Comparison of ENCODE assay signal across 1 cellular context in the genomic region with DNA sequence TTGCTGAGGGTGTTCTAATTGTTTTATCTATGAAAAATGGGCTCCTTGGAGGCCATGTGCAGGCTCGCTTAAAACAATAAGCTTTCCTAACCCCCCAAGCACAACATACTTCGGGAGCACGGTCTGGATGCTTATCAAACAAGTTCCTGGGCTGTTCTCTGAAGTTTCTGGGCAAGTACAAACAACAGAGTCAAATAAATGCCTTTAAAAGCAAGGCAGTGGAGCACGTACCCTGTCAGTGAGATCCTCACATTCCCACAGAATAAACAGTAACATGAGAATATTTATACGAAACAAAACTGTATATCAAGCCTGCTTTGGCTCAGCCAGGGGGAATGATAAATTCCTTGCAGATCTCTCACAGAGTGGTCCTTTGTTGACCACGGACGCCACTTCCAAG.
TF ChIP-seq lines count a peak whose summit lies in the region.

No MANE protein-coding gene starts in this region.

TF ChIP-seq in HEK293, 187 proteins besides CTCF, POLR2A, EP300 and RAD21 (continued from another document and continues in another):
- TF ChIP-seq, protein P1, sequence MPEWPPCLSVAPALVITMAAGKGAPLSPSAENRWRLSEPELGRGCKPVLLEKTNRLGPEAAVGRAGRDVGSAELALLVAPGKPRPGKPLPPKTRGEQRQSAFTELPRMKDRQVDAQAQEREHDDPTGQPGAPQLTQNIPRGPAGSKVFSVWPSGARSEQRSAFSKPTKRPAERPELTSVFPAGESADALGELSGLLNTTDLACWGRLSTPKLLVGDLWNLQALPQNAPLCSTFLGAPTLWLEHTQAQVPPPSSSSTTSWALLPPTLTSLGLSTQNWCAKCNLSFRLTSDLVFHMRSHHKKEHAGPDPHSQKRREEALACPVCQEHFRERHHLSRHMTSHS (tag by site-specific recombination; IDR thresholded peaks at IDR 0.05): no peak
- peak; percentile 33; the same call in 1 of the 2 replicates for TF ChIP-seq TCF7L2 (IDR thresholded peaks at IDR 0.05; ENCODE audit: borderline replicate concordance, low read depth, low read length)
- TF ChIP-seq, protein P2, sequence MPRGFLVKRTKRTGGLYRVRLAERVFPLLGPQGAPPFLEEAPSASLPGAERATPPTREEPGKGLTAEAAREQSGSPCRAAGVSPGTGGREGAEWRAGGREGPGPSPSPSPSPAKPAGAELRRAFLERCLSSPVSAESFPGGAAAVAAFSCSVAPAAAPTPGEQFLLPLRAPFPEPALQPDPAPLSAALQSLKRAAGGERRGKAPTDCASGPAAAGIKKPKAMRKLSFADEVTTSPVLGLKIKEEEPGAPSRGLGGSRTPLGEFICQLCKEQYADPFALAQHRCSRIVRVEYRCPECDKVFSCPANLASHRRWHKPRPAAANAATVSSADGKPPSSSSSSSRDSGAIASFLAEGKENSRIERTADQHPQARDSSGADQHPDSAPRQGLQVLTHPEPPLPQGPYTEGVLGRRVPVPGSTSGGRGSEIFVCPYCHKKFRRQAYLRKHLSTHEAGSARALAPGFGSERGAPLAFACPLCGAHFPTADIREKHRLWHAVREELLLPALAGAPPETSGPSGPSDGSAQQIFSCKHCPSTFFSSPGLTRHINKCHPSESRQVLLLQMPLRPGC (tag by site-specific recombination; IDR thresholded peaks at IDR 0.05): no peak
- TF ChIP-seq ZNF747 (tag by site-specific recombination; IDR thresholded peaks at IDR 0.05): no peak
- TF ChIP-seq ZNF558 (tag by site-specific recombination; IDR thresholded peaks at IDR 0.05): no peak
- no peak for TF ChIP-seq HOXC10 (CRISPR knock-in tag; IDR thresholded peaks at IDR 0.05)
- TF ChIP-seq, protein P3, sequence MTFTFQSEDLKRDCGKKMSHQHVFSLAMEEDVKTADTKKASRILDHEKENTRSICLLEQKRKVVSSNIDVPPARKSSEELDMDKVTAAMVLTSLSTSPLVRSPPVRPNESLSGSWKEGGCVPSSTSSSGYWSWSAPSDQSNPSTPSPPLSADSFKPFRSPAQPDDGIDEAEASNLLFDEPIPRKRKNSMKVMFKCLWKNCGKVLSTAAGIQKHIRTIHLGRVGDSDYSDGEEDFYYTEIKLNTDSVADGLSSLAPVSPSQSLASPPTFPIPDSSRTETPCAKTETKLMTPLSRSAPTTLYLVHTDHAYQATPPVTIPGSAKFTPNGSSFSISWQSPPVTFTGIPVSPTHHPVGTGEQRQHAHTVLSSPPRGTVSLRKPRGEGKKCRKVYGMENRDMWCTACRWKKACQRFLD (tag by site-specific recombination; IDR thresholded peaks at IDR 0.05): no peak
- TF ChIP-seq BCL11B (tag by site-specific recombination; IDR thresholded peaks at IDR 0.05; ENCODE audit: low read depth): no peak
- TF ChIP-seq, protein P4, sequence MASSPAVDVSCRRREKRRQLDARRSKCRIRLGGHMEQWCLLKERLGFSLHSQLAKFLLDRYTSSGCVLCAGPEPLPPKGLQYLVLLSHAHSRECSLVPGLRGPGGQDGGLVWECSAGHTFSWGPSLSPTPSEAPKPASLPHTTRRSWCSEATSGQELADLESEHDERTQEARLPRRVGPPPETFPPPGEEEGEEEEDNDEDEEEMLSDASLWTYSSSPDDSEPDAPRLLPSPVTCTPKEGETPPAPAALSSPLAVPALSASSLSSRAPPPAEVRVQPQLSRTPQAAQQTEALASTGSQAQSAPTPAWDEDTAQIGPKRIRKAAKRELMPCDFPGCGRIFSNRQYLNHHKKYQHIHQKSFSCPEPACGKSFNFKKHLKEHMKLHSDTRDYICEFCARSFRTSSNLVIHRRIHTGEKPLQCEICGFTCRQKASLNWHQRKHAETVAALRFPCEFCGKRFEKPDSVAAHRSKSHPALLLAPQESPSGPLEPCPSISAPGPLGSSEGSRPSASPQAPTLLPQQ (tag by site-specific recombination; IDR thresholded peaks at IDR 0.05): no peak
- peak; percentile 40; the same call in 1 of the 2 replicates for TF ChIP-seq ZXDB (tag by site-specific recombination; IDR thresholded peaks at IDR 0.05)
- TF ChIP-seq MZF1 (tag by site-specific recombination; IDR thresholded peaks at IDR 0.05; ENCODE audit: borderline replicate concordance): peak; percentile 56; the same call in 1 of the 2 replicates
- TF ChIP-seq, protein P5, sequence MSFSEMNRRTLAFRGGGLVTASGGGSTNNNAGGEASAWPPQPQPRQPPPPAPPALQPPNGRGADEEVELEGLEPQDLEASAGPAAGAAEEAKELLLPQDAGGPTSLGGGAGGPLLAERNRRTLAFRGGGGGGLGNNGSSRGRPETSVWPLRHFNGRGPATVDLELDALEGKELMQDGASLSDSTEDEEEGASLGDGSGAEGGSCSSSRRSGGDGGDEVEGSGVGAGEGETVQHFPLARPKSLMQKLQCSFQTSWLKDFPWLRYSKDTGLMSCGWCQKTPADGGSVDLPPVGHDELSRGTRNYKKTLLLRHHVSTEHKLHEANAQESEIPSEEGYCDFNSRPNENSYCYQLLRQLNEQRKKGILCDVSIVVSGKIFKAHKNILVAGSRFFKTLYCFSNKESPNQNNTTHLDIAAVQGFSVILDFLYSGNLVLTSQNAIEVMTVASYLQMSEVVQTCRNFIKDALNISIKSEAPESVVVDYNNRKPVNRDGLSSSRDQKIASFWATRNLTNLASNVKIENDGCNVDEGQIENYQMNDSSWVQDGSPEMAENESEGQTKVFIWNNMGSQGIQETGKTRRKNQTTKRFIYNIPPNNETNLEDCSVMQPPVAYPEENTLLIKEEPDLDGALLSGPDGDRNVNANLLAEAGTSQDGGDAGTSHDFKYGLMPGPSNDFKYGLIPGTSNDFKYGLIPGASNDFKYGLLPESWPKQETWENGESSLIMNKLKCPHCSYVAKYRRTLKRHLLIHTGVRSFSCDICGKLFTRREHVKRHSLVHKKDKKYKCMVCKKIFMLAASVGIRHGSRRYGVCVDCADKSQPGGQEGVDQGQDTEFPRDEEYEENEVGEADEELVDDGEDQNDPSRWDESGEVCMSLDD (tag by site-specific recombination; IDR thresholded peaks at IDR 0.05): no peak
- TF ChIP-seq ZBTB17 (tag by site-specific recombination; IDR thresholded peaks at IDR 0.05): 0 out of 2 replicates have a peak, but pooled peaks have one; percentile 14
- TF ChIP-seq, protein P6, sequence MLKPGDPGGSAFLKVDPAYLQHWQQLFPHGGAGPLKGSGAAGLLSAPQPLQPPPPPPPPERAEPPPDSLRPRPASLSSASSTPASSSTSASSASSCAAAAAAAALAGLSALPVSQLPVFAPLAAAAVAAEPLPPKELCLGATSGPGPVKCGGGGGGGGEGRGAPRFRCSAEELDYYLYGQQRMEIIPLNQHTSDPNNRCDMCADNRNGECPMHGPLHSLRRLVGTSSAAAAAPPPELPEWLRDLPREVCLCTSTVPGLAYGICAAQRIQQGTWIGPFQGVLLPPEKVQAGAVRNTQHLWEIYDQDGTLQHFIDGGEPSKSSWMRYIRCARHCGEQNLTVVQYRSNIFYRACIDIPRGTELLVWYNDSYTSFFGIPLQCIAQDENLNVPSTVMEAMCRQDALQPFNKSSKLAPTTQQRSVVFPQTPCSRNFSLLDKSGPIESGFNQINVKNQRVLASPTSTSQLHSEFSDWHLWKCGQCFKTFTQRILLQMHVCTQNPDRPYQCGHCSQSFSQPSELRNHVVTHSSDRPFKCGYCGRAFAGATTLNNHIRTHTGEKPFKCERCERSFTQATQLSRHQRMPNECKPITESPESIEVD (tag by site-specific recombination; IDR thresholded peaks at IDR 0.05): peak; percentile 43; the same call in 1 of the 2 replicates
- TF ChIP-seq ZEB2 (tag by site-specific recombination; IDR thresholded peaks at IDR 0.05): no peak
- TF ChIP-seq, protein P7, sequence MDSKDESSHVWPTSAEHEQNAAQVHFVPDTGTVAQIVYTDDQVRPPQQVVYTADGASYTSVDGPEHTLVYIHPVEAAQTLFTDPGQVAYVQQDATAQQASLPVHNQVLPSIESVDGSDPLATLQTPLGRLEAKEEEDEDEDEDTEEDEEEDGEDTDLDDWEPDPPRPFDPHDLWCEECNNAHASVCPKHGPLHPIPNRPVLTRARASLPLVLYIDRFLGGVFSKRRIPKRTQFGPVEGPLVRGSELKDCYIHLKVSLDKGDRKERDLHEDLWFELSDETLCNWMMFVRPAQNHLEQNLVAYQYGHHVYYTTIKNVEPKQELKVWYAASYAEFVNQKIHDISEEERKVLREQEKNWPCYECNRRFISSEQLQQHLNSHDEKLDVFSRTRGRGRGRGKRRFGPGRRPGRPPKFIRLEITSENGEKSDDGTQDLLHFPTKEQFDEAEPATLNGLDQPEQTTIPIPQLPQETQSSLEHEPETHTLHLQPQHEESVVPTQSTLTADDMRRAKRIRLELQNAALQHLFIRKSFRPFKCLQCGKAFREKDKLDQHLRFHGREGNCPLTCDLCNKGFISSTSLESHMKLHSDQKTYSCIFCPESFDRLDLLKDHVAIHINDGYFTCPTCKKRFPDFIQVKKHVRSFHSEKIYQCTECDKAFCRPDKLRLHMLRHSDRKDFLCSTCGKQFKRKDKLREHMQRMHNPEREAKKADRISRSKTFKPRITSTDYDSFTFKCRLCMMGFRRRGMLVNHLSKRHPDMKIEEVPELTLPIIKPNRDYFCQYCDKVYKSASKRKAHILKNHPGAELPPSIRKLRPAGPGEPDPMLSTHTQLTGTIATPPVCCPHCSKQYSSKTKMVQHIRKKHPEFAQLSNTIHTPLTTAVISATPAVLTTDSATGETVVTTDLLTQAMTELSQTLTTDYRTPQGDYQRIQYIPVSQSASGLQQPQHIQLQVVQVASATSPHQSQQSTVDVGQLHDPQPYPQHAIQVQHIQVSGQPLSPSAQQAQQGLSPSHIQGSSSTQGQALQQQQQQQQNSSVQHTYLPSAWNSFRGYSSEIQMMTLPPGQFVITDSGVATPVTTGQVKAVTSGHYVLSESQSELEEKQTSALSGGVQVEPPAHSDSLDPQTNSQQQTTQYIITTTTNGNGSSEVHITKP (tag by site-specific recombination; IDR thresholded peaks at IDR 0.05): no peak
- no peak for TF ChIP-seq ZNF202 (tag by site-specific recombination; IDR thresholded peaks at IDR 0.05; ENCODE audit: borderline replicate concordance)
- TF ChIP-seq, protein P8, sequence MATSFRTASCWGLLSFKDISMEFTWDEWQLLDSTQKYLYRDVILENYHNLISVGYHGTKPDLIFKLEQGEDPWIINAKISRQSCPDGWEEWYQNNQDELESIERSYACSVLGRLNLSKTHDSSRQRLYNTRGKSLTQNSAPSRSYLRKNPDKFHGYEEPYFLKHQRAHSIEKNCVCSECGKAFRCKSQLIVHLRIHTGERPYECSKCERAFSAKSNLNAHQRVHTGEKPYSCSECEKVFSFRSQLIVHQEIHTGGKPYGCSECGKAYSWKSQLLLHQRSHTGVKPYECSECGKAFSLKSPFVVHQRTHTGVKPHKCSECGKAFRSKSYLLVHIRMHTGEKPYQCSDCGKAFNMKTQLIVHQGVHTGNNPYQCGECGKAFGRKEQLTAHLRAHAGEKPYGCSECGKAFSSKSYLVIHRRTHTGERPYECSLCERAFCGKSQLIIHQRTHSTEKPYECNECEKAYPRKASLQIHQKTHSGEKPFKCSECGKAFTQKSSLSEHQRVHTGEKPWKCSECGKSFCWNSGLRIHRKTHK (tag by site-specific recombination; IDR thresholded peaks at IDR 0.05): no peak
- TF ChIP-seq, protein P9, sequence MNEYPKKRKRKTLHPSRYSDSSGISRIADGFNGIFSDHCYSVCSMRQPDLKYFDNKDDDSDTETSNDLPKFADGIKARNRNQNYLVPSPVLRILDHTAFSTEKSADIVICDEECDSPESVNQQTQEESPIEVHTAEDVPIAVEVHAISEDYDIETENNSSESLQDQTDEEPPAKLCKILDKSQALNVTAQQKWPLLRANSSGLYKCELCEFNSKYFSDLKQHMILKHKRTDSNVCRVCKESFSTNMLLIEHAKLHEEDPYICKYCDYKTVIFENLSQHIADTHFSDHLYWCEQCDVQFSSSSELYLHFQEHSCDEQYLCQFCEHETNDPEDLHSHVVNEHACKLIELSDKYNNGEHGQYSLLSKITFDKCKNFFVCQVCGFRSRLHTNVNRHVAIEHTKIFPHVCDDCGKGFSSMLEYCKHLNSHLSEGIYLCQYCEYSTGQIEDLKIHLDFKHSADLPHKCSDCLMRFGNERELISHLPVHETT (tag by site-specific recombination; IDR thresholded peaks at IDR 0.05): no peak
- TF ChIP-seq, protein P10, sequence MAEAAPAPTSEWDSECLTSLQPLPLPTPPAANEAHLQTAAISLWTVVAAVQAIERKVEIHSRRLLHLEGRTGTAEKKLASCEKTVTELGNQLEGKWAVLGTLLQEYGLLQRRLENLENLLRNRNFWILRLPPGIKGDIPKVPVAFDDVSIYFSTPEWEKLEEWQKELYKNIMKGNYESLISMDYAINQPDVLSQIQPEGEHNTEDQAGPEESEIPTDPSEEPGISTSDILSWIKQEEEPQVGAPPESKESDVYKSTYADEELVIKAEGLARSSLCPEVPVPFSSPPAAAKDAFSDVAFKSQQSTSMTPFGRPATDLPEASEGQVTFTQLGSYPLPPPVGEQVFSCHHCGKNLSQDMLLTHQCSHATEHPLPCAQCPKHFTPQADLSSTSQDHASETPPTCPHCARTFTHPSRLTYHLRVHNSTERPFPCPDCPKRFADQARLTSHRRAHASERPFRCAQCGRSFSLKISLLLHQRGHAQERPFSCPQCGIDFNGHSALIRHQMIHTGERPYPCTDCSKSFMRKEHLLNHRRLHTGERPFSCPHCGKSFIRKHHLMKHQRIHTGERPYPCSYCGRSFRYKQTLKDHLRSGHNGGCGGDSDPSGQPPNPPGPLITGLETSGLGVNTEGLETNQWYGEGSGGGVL (tag by site-specific recombination; IDR thresholded peaks at IDR 0.05): no peak
- TF ChIP-seq ZNF701 (tag by site-specific recombination; IDR thresholded peaks at IDR 0.05): no peak
- no peak for TF ChIP-seq ZNF549 (tag by site-specific recombination; IDR thresholded peaks at IDR 0.05)
- no peak for TF ChIP-seq ZNF146 (tag by site-specific recombination; IDR thresholded peaks at IDR 0.05)
- TF ChIP-seq ZNF404 (tag by site-specific recombination; IDR thresholded peaks at IDR 0.05): no peak
- peak; percentile 87 for TF ChIP-seq TRIM28 (IDR thresholded peaks at IDR 0.05; ENCODE audit: borderline replicate concordance, low read length)
- TF ChIP-seq ZNF416 (tag by site-specific recombination; IDR thresholded peaks at IDR 0.05): no peak
- peak; percentile 85 for TF ChIP-seq GLIS1 (tag by site-specific recombination; IDR thresholded peaks at IDR 0.05)
- TF ChIP-seq REPIN1 (tag by site-specific recombination; IDR thresholded peaks at IDR 0.05; ENCODE audit: low read depth): no peak
- no peak for TF ChIP-seq MEIS1 (CRISPR knock-in tag; IDR thresholded peaks at IDR 0.05; ENCODE audit: borderline replicate concordance)
- TF ChIP-seq, protein P11, sequence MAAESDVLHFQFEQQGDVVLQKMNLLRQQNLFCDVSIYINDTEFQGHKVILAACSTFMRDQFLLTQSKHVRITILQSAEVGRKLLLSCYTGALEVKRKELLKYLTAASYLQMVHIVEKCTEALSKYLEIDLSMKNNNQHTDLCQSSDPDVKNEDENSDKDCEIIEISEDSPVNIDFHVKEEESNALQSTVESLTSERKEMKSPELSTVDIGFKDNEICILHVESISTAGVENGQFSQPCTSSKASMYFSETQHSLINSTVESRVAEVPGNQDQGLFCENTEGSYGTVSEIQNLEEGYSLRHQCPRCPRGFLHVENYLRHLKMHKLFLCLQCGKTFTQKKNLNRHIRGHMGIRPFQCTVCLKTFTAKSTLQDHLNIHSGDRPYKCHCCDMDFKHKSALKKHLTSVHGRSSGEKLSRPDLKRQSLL (tag by site-specific recombination; IDR thresholded peaks at IDR 0.05): no peak
- TF ChIP-seq, protein P12, sequence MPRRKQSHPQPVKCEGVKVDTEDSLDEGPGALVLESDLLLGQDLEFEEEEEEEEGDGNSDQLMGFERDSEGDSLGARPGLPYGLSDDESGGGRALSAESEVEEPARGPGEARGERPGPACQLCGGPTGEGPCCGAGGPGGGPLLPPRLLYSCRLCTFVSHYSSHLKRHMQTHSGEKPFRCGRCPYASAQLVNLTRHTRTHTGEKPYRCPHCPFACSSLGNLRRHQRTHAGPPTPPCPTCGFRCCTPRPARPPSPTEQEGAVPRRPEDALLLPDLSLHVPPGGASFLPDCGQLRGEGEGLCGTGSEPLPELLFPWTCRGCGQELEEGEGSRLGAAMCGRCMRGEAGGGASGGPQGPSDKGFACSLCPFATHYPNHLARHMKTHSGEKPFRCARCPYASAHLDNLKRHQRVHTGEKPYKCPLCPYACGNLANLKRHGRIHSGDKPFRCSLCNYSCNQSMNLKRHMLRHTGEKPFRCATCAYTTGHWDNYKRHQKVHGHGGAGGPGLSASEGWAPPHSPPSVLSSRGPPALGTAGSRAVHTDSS (tag by site-specific recombination; IDR thresholded peaks at IDR 0.05): no peak
